2 cellular contexts compared by ENCODE assay signal in genomic region chr17:13548576-13548975, GRCh38. TPM values are rescaled to one million over a fixed set of nuclear protein-coding genes. Genes with fewer than 3 reads are reported as not detected.
"Had no signal": no experiment of that assay in that cellular context is flagged by ENCODE, and none has a peak within 500 bp of the region (broad histone marks: within the 10 kb centered on the region; RNA-seq: fewer than 3 reads in every experiment).

No MANE protein-coding gene starts in this region.

RNA-seq across cellular contexts. Expression of gene HS3ST3A1, which starts 53.2 kb away (rescaled TPM):
- total RNA-seq: G401, GM12878 had no signal
